In genomic region chr14:71411280-71411595, GRCh38 we compare ENCODE assay signal across 1 cellular context.
TF ChIP-seq lines count a peak whose summit lies in the region.

No MANE protein-coding gene starts in this region.

TF ChIP-seq in GM12878, 131 proteins besides CTCF, POLR2A, EP300 and RAD21 (continued from another document):
- TF ChIP-seq YY1 (IDR thresholded peaks at IDR 0.05; ENCODE audit: low read depth, low read length) (no peak), STAT1 (conservative IDR thresholded peaks at IDR 0.05) (no peak), MYC (IDR thresholded peaks at IDR 0.05; ENCODE audit: insufficient read depth, insufficient read length, insufficient replicate concordance, low read length, severe bottlenecking) (no peak), SMARCA5 (IDR thresholded peaks at IDR 0.05) (no peak), SMAD5 (IDR thresholded peaks at IDR 0.05; ENCODE audit: low read depth) (no peak), EGR1 (IDR thresholded peaks at IDR 0.05; ENCODE audit: borderline replicate concordance in 1 of 2, low read depth in 2 of 2, low read length in 2 of 2) (no peak), ELK1 (IDR thresholded peaks at IDR 0.05; ENCODE audit: low read depth, low read length) (no peak), SRF (IDR thresholded peaks at IDR 0.05; ENCODE audit: low read depth in 2 of 2, low read length in 2 of 2) (no peak), RCOR1 (conservative IDR thresholded peaks at IDR 0.05; ENCODE audit: low read depth, low read length) (no peak)
